In genomic region chr16:70267516-70267915, GRCh38 we compare ENCODE assay signal across 9 cellular contexts. TPM values are rescaled to one million over a fixed set of nuclear protein-coding genes. Genes with fewer than 3 reads are reported as not detected.
DNase-seq lines count a peak whose midpoint lies in the region; ATAC-seq and TF ChIP-seq lines count a peak whose summit lies in the region.
"Had no signal": no experiment of that assay in that cellular context is flagged by ENCODE, and none has a peak within 500 bp of the region (broad histone marks: within the 10 kb centered on the region; RNA-seq: fewer than 3 reads in every experiment).

No MANE protein-coding gene starts in this region.

- no peaks in the 10 kb centered on the region for H3K27me3 ChIP-seq in AG04450 (ENCODE audit: control insufficient read depth, insufficient read depth, low read length)

- no peak for ATAC-seq in HG02973 (IDR thresholded peaks at IDR 0.05; ENCODE audit: unreplicated experiment)
- ATAC-seq in HG02884 (IDR thresholded peaks at IDR 0.05; ENCODE audit: unreplicated experiment) = no peak
- no peak for ATAC-seq in GM21528 (IDR thresholded peaks at IDR 0.05; ENCODE audit: low FRiP score, unreplicated experiment)

- H3K27ac Mint-ChIP-seq in mesothelial cell of epicardium = no peak overlapping the region

- H3K9me3 Mint-ChIP-seq in mesothelial cell of epicardium = no peaks in the 10 kb centered on the region
- H3K9me3 Mint-ChIP-seq: IgD-negative memory B cell had no signal

- TF ChIP-seq CTCF in AG04450 (IDR thresholded peaks at IDR 0.05; ENCODE audit: low read depth, low read length) (peak; percentile 67), cardiac fibroblast (IDR thresholded peaks at IDR 0.05; ENCODE audit: low read depth, low read length) (peak; percentile 63), mesothelial cell of epicardium (IDR thresholded peaks at IDR 0.05; ENCODE audit: unreplicated experiment) (peak; percentile 48)

- H3K9me3 ChIP-seq in AG04450 (ENCODE audit: control insufficient read depth, insufficient read depth, low read length) = no peaks in the 10 kb centered on the region

- DNase-seq in AG04450 (ENCODE audit: low read depth, low spot score) (no peak), Daoy (ENCODE audit: low read depth) (peak; percentile 40), NCI-H2196 treated with DMSO at 0.1 percent for 48 hours (lab: John Stamatoyannopoulos, UW; ENCODE audit: unreplicated experiment) (peak; percentile 5), cardiac fibroblast (ENCODE audit: low read depth in 2 of 2) (peak; percentile 67 to 71), mesothelial cell of epicardium (ENCODE audit: low spot score in 2 of 2, unreplicated experiment in 2 of 2) (no peak)

- H3K4me3 ChIP-seq in AG04450 (ENCODE audit: low read depth, low read length) (no peak overlapping the region), cardiac fibroblast (replicated peaks in 1 of 2; ENCODE audit: low read depth in 2 of 2, low read length in 2 of 2) (no peak overlapping the region)

- CTCF ChIA-PET in AG04450 (lab: Charles Lee) = interaction anchor here (0.5 to 2.8 kb wide), 12 partner anchors 10 to 806 kb away, joined by 3 to 46 read pairs (median 4); partner anchors contain the start of gene EXOSC6

- POLR2A ChIA-PET in AG04450 (lab: Yijun Ruan, JAX) = interaction anchor here (0.6 kb wide), 1 partner anchor 11 kb away, joined by 5 read pairs; no protein-coding TSS in a partner anchor

- H3K27me3 Mint-ChIP-seq in mesothelial cell of epicardium (ENCODE audit: low read depth) = no peaks in the 10 kb centered on the region
- H3K27me3 Mint-ChIP-seq: IgD-negative memory B cell had no signal

- H3K4me1 Mint-ChIP-seq in mesothelial cell of epicardium = no peaks in the 10 kb centered on the region
- H3K4me1 Mint-ChIP-seq: IgD-negative memory B cell had no signal

- H3K36me3 Mint-ChIP-seq in mesothelial cell of epicardium = peaks cover 47% of the 10 kb centered on the region

- no peak overlapping the region for H3K27ac ChIP-seq in AG04450 (ENCODE audit: low read depth, low read length)

- H3K4me3 Mint-ChIP-seq in mesothelial cell of epicardium = no peak overlapping the region
- H3K4me3 Mint-ChIP-seq: IgD-negative memory B cell had no signal

RNA-seq across cellular contexts. Expression of gene EXOSC6, which starts 15.8 kb away (rescaled TPM):
- 7.4 and 8.5 TPM in 2 replicates for polyA plus RNA-seq in AG04450 (2011; rRNA removed)
- polyA minus RNA-seq in AG04450 (2011; rRNA and poly(A)+ RNA removed) = 10.7 and 12.6 TPM in 2 replicates
- 28.1 and 35.6 TPM in 2 replicates for total RNA-seq in Daoy (2014; rRNA removed; shearing (Covaris generic))
- 27.9 to 28.5 TPM (median 28.4 TPM) in 3 replicates for total RNA-seq in mesothelial cell of epicardium

RNA-seq across cellular contexts. Expression of gene AARS1, which starts 21.8 kb away (rescaled TPM):
- 221 and 223 TPM in 2 replicates for polyA plus RNA-seq in AG04450 (2011; rRNA removed)
- 257 and 286 TPM in 2 replicates for polyA minus RNA-seq in AG04450 (2011; rRNA and poly(A)+ RNA removed)
- total RNA-seq in Daoy (2014; rRNA removed; shearing (Covaris generic)) = 43.1 and 52.7 TPM in 2 replicates
- 81.5 to 90.2 TPM (median 81.8 TPM) in 3 replicates for total RNA-seq in mesothelial cell of epicardium

RNA-seq across cellular contexts. Expression of gene DDX19B, which starts 31.5 kb away (rescaled TPM):
- 36.5 and 41.9 TPM in 2 replicates for polyA plus RNA-seq in AG04450 (2011; rRNA removed)
- polyA minus RNA-seq in AG04450 (2011; rRNA and poly(A)+ RNA removed) = 14.3 and 18.4 TPM in 2 replicates
- total RNA-seq in Daoy (2014; rRNA removed; shearing (Covaris generic)) = 15.4 and 30.1 TPM in 2 replicates
- total RNA-seq in mesothelial cell of epicardium = 29.7 to 31.2 TPM (median 30.9 TPM) in 3 replicates

Comparison
In these comparisons a context has a peak if more than half of its experiments do, and no peak if none do; other contexts are left out.
1. DNase-seq: peak in Daoy (single experiment), NCI-H2196 treated with DMSO at 0.1 percent for 48 hours (single experiment) and cardiac fibroblast (2 of 2); none in AG04450 (single experiment) and mesothelial cell of epicardium (0 of 2).
2. Peak in every context shown above with its lines, with median percentiles within 50 percentile points of each other: CTCF ChIP-seq.